16 cellular contexts compared by ENCODE assay signal in the genomic region with DNA sequence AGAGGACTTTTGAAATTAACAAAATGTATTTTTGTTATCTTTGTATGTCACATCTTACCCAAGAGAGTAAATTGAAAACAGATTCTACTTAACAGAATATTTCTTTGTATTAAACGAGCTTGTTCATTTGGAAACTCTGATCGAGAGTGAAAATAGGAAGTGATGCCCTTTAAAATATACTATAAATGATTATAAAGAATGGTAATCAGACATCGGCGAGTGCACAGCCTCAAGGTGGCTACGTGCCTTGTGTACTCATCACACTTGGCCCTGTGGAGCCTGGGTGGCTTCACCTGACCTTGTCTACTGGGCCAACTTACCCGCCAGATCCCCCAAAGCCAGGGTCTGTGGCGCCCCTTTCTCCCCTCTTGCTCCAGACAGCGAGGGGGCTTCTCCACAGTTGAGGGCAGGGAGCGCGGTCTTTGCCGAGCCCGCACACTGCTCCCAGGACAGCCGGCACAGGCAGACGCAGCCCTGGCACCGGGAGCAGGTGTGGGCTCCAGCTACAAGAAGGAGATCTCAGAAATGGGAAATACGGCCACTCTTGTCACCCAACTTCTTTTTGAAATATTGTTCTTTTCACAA.
DNase-seq lines count a peak whose midpoint lies in the region; ATAC-seq and TF ChIP-seq lines count a peak whose summit lies in the region.
"Had no signal": no experiment of that assay in that cellular context is flagged by ENCODE, and none has a peak within 500 bp of the region (broad histone marks: within the 10 kb centered on the region; RNA-seq: fewer than 3 reads in every experiment).

No MANE protein-coding gene starts in this region.

- H3K27me3 Mint-ChIP-seq in chondrocyte (ENCODE audit: low read depth), result no peaks in the 10 kb centered on the region
- no peaks in the 10 kb centered on the region for H3K27me3 Mint-ChIP-seq in activated CD8-positive, alpha-beta memory T cell treated with anti-CD3 and anti-CD28 coated beads, Interleukin-2, amount 10 ng/mL, durations not matched to agents 7 days and 5 days

- no peak overlapping the region for H3K4me3 Mint-ChIP-seq in chondrocyte (ENCODE audit: unreplicated experiment)
- H3K4me3 Mint-ChIP-seq in activated CD8-positive, alpha-beta memory T cell treated with anti-CD3 and anti-CD28 coated beads, Interleukin-2, amount 10 ng/mL, durations not matched to agents 7 days and 5 days, result no peak overlapping the region
- H3K4me3 Mint-ChIP-seq: CD8-positive, alpha-beta memory T cell had no signal

- TF ChIP-seq CTCF in GM10248 (IDR thresholded peaks at IDR 0.05; ENCODE audit: control extremely low read depth, extremely low read depth, low read depth, missing control alignments) (no peak), chondrocyte (IDR thresholded peaks at IDR 0.05) (no peak)

- DNase-seq in GM10248 (ENCODE audit: extremely low spot score), result peak; percentile 12
- peak; percentile 86 for DNase-seq in chondrocyte (ENCODE audit: low spot score)
- DNase-seq in NK-92 treated with Interleukin-12 subunit alpha and Interleukin-12 subunit beta, amount 100 ng/mL, for 24 hours (lab: John Stamatoyannopoulos, UW), result no peak
- no peak for DNase-seq in activated CD8-positive, alpha-beta memory T cell treated with anti-CD3 and anti-CD28 coated beads, Interleukin-2, amount 10 ng/mL, durations not matched to agents 7 days and 5 days
- DNase-seq in stimulated activated naive CD4-positive, alpha-beta T cell (lab: John Stamatoyannopoulos, UW), result no peak
- no peak for DNase-seq in iPS-NIHi7 (ENCODE audit: extremely low spot score)
- DNase-seq: CD8-positive, alpha-beta memory T cell; DMS79; NCI-H1417; NCI-H187 treated with DMSO at 0.1 percent for 48 hours; NCI-H2171; NCI-H446; NCI-H748 treated with DMSO at 0.1 percent for 48 hours; PC-3 had no signal

- no peaks in the 10 kb centered on the region for H3K9me3 Mint-ChIP-seq in chondrocyte (ENCODE audit: low read depth)
- no peaks in the 10 kb centered on the region for H3K9me3 Mint-ChIP-seq in activated CD8-positive, alpha-beta memory T cell treated with anti-CD3 and anti-CD28 coated beads, Interleukin-2, amount 10 ng/mL, durations not matched to agents 7 days and 5 days (ENCODE audit: low read depth)
- H3K9me3 Mint-ChIP-seq: CD8-positive, alpha-beta memory T cell had no signal

- no peaks in the 10 kb centered on the region for H3K36me3 Mint-ChIP-seq in chondrocyte (ENCODE audit: low read depth)
- H3K36me3 Mint-ChIP-seq in activated CD8-positive, alpha-beta memory T cell treated with anti-CD3 and anti-CD28 coated beads, Interleukin-2, amount 10 ng/mL, durations not matched to agents 7 days and 5 days, result no peaks in the 10 kb centered on the region
- H3K36me3 Mint-ChIP-seq: CD8-positive, alpha-beta memory T cell had no signal

- CTCF ChIA-PET in GM10248 (lab: Yijun Ruan, JAX), result no interaction called here
- CTCF ChIA-PET in activated CD8-positive, alpha-beta memory T cell treated with anti-CD3 and anti-CD28 coated beads, Interleukin-2, amount 10 ng/mL, durations not matched to agents 7 days and 5 days (lab: Charles Lee), result no interaction called here

- POLR2A ChIA-PET in GM10248 (lab: Yijun Ruan, JAX), result no interaction called here

- no peak overlapping the region for H3K27ac Mint-ChIP-seq in chondrocyte (ENCODE audit: unreplicated experiment)
- no peak overlapping the region for H3K27ac Mint-ChIP-seq in activated CD8-positive, alpha-beta memory T cell treated with anti-CD3 and anti-CD28 coated beads, Interleukin-2, amount 10 ng/mL, durations not matched to agents 7 days and 5 days
- H3K27ac Mint-ChIP-seq: CD8-positive, alpha-beta memory T cell had no signal

- no peaks in the 10 kb centered on the region for H3K4me1 Mint-ChIP-seq in chondrocyte (ENCODE audit: low read depth)
- no peaks in the 10 kb centered on the region for H3K4me1 Mint-ChIP-seq in activated CD8-positive, alpha-beta memory T cell treated with anti-CD3 and anti-CD28 coated beads, Interleukin-2, amount 10 ng/mL, durations not matched to agents 7 days and 5 days
- H3K4me1 Mint-ChIP-seq: CD8-positive, alpha-beta memory T cell had no signal

- ATAC-seq in GM18909 (IDR thresholded peaks at IDR 0.05; ENCODE audit: poor library complexity, unreplicated experiment), result peak; percentile 64
- ATAC-seq in HG03175 (IDR thresholded peaks at IDR 0.05; ENCODE audit: unreplicated experiment), result peak; percentile 77
- no peak for ATAC-seq in activated CD8-positive, alpha-beta memory T cell treated with anti-CD3 and anti-CD28 coated beads, Interleukin-2, amount 10 ng/mL, durations not matched to agents 7 days and 5 days
- ATAC-seq: PC-3 had no signal

Comparison
In these comparisons a context has a peak if more than half of its experiments do, and no peak if none do; other contexts are left out.
1. DNase-seq: peak in GM10248 (single experiment) and chondrocyte (single experiment); none in NK-92 treated with Interleukin-12 subunit alpha and Interleukin-12 subunit beta, amount 100 ng/mL, for 24 hours (single experiment), activated CD8-positive, alpha-beta memory T cell treated with anti-CD3 and anti-CD28 coated beads, Interleukin-2, amount 10 ng/mL, durations not matched to agents 7 days and 5 days (single experiment), stimulated activated naive CD4-positive, alpha-beta T cell (0 of 6) and iPS-NIHi7 (single experiment).